9 cellular contexts compared by ENCODE assay signal in the genomic region with DNA sequence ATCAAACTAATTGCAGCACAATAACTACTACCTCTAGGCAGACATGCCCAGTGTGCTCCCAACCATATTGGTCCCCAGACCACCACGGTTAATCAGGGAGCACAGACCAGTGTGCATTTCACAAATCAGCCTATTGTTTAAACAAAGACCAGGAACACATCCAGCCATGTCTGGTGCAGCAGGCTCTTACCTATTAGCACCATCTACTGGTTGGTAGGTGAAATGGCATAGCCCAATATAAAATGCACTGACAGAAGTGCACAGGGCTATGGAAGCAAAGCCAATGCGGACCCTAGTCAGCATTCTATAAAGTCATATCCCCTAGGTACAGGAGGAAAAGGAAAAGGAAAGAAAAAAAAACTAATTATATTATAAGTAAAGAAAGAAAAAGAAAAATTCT.
DNase-seq lines count a peak whose midpoint lies in the region; ATAC-seq and TF ChIP-seq lines count a peak whose summit lies in the region.
"Had no signal": no experiment of that assay in that cellular context is flagged by ENCODE, and none has a peak within 500 bp of the region (broad histone marks: within the 10 kb centered on the region; RNA-seq: fewer than 3 reads in every experiment).

No MANE protein-coding gene starts in this region.

- peak; percentile 66 for DNase-seq in DMS 273 (lab: John Stamatoyannopoulos, UW; ENCODE audit: unreplicated experiment)
- DNase-seq in DMS 273 treated with DMSO at 0.1 percent for 48 hours (lab: John Stamatoyannopoulos, UW) = no peak
- DNase-seq in GM20000 (ENCODE audit: low spot score) = peak; percentile 10
- peak; percentile 14 for DNase-seq in NCI-H82 treated with DMSO at 0.1 percent for 48 hours (lab: John Stamatoyannopoulos, UW; ENCODE audit: unreplicated experiment)
- DNase-seq in coronary artery (ENCODE audit: low spot score) = no peak
- DNase-seq in NK-92 treated with Interleukin-12 subunit alpha and Interleukin-12 subunit beta, amount 100 ng/mL, for 24 hours (lab: John Stamatoyannopoulos, UW) = no peak

- H3K36me3 Mint-ChIP-seq in nephron (ENCODE audit: low read depth) = no peaks in the 10 kb centered on the region
- H3K36me3 Mint-ChIP-seq: activated naive CD4-positive, alpha-beta T cell treated with anti-CD3 and anti-CD28 coated beads, Interleukin-2, amount 50 U/mL, for 72 hours had no signal

- no peak overlapping the region for H3K27ac Mint-ChIP-seq in nephron
- H3K27ac Mint-ChIP-seq: activated naive CD4-positive, alpha-beta T cell treated with anti-CD3 and anti-CD28 coated beads, Interleukin-2, amount 50 U/mL, for 72 hours had no signal

- no peak overlapping the region for H3K4me3 Mint-ChIP-seq in nephron

- peaks cover 14% of the 10 kb centered on the region for H3K9me3 Mint-ChIP-seq in nephron
- H3K9me3 Mint-ChIP-seq: activated naive CD4-positive, alpha-beta T cell treated with anti-CD3 and anti-CD28 coated beads, Interleukin-2, amount 50 U/mL, for 72 hours had no signal

- no peak overlapping the region for H3K4me3 ChIP-seq in coronary artery

- no peaks in the 10 kb centered on the region for H3K4me1 Mint-ChIP-seq in nephron

- ATAC-seq in HG03432 (IDR thresholded peaks at IDR 0.05; ENCODE audit: unreplicated experiment) = peak; percentile 96
- ATAC-seq: activated naive CD4-positive, alpha-beta T cell treated with anti-CD3 and anti-CD28 coated beads, Interleukin-2, amount 50 U/mL, for 72 hours had no signal

- no peak overlapping the region for H3K27ac ChIP-seq in coronary artery

- peak; percentile 44 for TF ChIP-seq CTCF in GM20000 (IDR thresholded peaks at IDR 0.05; ENCODE audit: extremely low read depth, missing control alignments)
- TF ChIP-seq CTCF in coronary artery (IDR thresholded peaks at IDR 0.05) = peak; percentile 25
- peak; percentile 61 to 67 (median 61) for TF ChIP-seq CTCF in nephron (IDR thresholded peaks at IDR 0.05; ENCODE audit: unreplicated experiment in 3 of 3)

- H3K27me3 Mint-ChIP-seq in nephron (ENCODE audit: low read depth) = no peaks in the 10 kb centered on the region

Comparison
In these comparisons a context has a peak if more than half of its experiments do, and no peak if none do; other contexts are left out.
1. DNase-seq: peak in DMS 273 (single experiment), GM20000 (single experiment) and NCI-H82 treated with DMSO at 0.1 percent for 48 hours (single experiment); none in DMS 273 treated with DMSO at 0.1 percent for 48 hours (single experiment), coronary artery (single experiment) and NK-92 treated with Interleukin-12 subunit alpha and Interleukin-12 subunit beta, amount 100 ng/mL, for 24 hours (single experiment).
2. Peak in every context shown above with its lines, with median percentiles within 50 percentile points of each other: CTCF ChIP-seq.